ENCODE assay signal across 9 cellular contexts in genomic region chr4:151169223-151169622, GRCh38.
DNase-seq lines count a peak whose midpoint lies in the region; ATAC-seq and TF ChIP-seq lines count a peak whose summit lies in the region.
"Had no signal": no experiment of that assay in that cellular context is flagged by ENCODE, and none has a peak within 500 bp of the region (broad histone marks: within the 10 kb centered on the region; RNA-seq: fewer than 3 reads in every experiment).

No MANE protein-coding gene starts in this region.

- peaks cover 18% of the 10 kb centered on the region for H3K4me1 ChIP-seq in GM23338 (ENCODE audit: insufficient read depth)
- H3K4me1 ChIP-seq in gastrocnemius medialis = peaks cover 4 to 17% of the 10 kb centered on the region in 2 donors

- H3K4me3 ChIP-seq in GM23338 (no peak overlapping the region), gastrocnemius medialis (no peak overlapping the region)

- H3K4me1 Mint-ChIP-seq in GM23338 = peaks cover 39% of the 10 kb centered on the region

- H3K27ac ChIP-seq in GM23338 (ENCODE audit: low read depth) (no peak overlapping the region), gastrocnemius medialis (peak overlapping the region in 3 of 4 donors; percentile 33 to 48 (median 35))
- H3K27ac ChIP-seq: VCaP had no signal

- TF ChIP-seq POLR2A in gastrocnemius medialis (IDR thresholded peaks at IDR 0.05) = no peak

- H3K9me2 ChIP-seq in GM23338 (ENCODE audit: insufficient read depth) = no peaks in the 10 kb centered on the region

- 0 out of 2 replicates have a peak overlapping the region, but pooled peaks have one; percentile 8 for H3K27ac Mint-ChIP-seq in GM23338

- intact Hi-C loops in gastrocnemius medialis (cut with DNase I; ENCODE audit: low total_unique reads) = loop anchor here (10.0 kb wide), 1 partner anchor 156 kb away; the partner anchor contains the start of gene SH3D19

- in situ Hi-C loops in gastrocnemius medialis (cut with MboI; ENCODE audit: low sequenced_read_pairs in 4 of 4) = no loop called here

- no peak overlapping the region for H2AFZ ChIP-seq in GM23338

- no peaks in the 10 kb centered on the region for H4K20me1 ChIP-seq in GM23338 (replicated peaks; ENCODE audit: insufficient read depth)

- H3K9me3 Mint-ChIP-seq in GM23338 = peaks cover 3% of the 10 kb centered on the region; the same call in 1 of the 3 replicates

- H3K36me3 Mint-ChIP-seq in GM23338 (ENCODE audit: low read depth) = peaks cover 31% of the 10 kb centered on the region

- H3K27me3 ChIP-seq in GM23338 (ENCODE audit: insufficient read depth) = no peaks in the 10 kb centered on the region
- no peaks in the 10 kb centered on the region for H3K27me3 ChIP-seq in gastrocnemius medialis

- no peak overlapping the region for H3K4me2 ChIP-seq in GM23338

- no peaks in the 10 kb centered on the region for H3F3A ChIP-seq in GM23338 (replicated peaks; ENCODE audit: low read depth)

- H3K79me2 ChIP-seq in GM23338 (replicated peaks; ENCODE audit: insufficient read depth) = no peaks in the 10 kb centered on the region

- H3K36me3 ChIP-seq in GM23338 (ENCODE audit: insufficient read depth) = no peaks in the 10 kb centered on the region
- peaks cover 0 to 8% of the 10 kb centered on the region in 2 donors for H3K36me3 ChIP-seq in gastrocnemius medialis

- no peak for DNase-seq in GM23338 (ENCODE audit: low spot score)
- DNase-seq in amniotic stem cell (lab: John Stamatoyannopoulos, UW) = peak; percentile 85
- DNase-seq in hepatic stellate cell (ENCODE audit: low spot score) = peak; percentile 87
- DNase-seq in gastrocnemius medialis = peak; percentile 43 to 62
- DNase-seq in NK-92 (lab: John Stamatoyannopoulos, UW; ENCODE audit: unreplicated experiment) = no peak
- no peak for DNase-seq in SKM-1 (lab: John Stamatoyannopoulos, UW; ENCODE audit: unreplicated experiment)

- H3K4me3 Mint-ChIP-seq in GM23338 = no peak overlapping the region

- TF ChIP-seq CTCF in GM23338 (conservative IDR thresholded peaks at IDR 0.05; ENCODE audit: low read depth in 2 of 2) = no peak
- TF ChIP-seq CTCF in gastrocnemius medialis (IDR thresholded peaks at IDR 0.05 in 4 of 5, conservative IDR thresholded peaks at IDR 0.05 in 1 of 5) = no peak

- peaks cover 6% of the 10 kb centered on the region for H3K27me3 Mint-ChIP-seq in GM23338 (ENCODE audit: insufficient read depth, low read depth, poor library complexity)

- H3K9me3 ChIP-seq in gastrocnemius medialis = no peaks in the 10 kb centered on the region

- ATAC-seq in GM23338 (peak; percentile 67), gastrocnemius medialis (peak; percentile 62 to 75), GM19467 (IDR thresholded peaks at IDR 0.05; ENCODE audit: unreplicated experiment) (no peak), GM19328 (IDR thresholded peaks at IDR 0.05; ENCODE audit: unreplicated experiment) (no peak)

TF ChIP-seq in GM23338, 12 proteins besides CTCF, POLR2A, EP300 and RAD21:
- TF ChIP-seq ZNF331 (CRISPR knock-in tag; IDR thresholded peaks at IDR 0.05; ENCODE audit: low read depth) = no peak
TF ChIP-seq in GM23338: peak in this region for 0.

Comparison
In these comparisons a context has a peak if more than half of its experiments do, and no peak if none do; other contexts are left out.
1. ATAC-seq: peak in GM23338 (single experiment) and gastrocnemius medialis (2 of 2); none in GM19467 (single experiment) and GM19328 (single experiment).
2. DNase-seq: peak in amniotic stem cell (single experiment), hepatic stellate cell (single experiment) and gastrocnemius medialis (2 of 2); none in GM23338 (single experiment), NK-92 (single experiment) and SKM-1 (single experiment).